26 cellular contexts compared by ENCODE assay signal in the genomic region with DNA sequence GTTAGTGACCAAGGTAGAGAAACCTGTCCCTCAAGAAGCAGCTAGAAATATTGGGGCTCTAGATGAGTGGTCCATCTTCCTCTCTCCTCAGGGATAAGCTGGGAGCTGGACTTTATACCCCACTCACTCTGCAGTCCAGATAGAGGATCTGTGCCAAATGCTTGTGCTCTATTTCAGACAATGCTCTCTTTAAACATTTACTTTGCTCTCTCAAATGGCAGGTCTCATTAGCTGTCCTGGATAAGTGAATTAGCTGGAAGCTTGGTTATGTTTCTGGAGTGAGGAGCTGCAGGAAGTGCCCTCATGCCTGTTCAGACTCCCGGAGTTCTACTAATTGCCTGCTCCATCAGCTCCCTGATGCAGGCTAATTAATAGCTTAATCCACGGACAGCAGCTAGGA.
"Had no signal": no experiment of that assay in that cellular context is flagged by ENCODE, and none has a peak within 500 bp of the region (broad histone marks: within the 10 kb centered on the region; RNA-seq: fewer than 3 reads in every experiment).

No MANE protein-coding gene starts in this region.

- H3K36me3 ChIP-seq: ascending aorta had no signal

- H3K9me3 ChIP-seq: ascending aorta, body of pancreas had no signal

- H3K4me1 ChIP-seq: ascending aorta, body of pancreas had no signal

- ATAC-seq: activated CD8-positive, alpha-beta memory T cell treated with anti-CD3 and anti-CD28 coated beads, Interleukin-2, amount 10 ng/mL, durations not matched to agents 7 days and 5 days; activated naive CD8-positive, alpha-beta T cell treated with anti-CD3 and anti-CD28 coated beads, Interleukin-2, amount 50 U/mL, for 24 hours; body of pancreas; T-cell had no signal

- H3K4me3 ChIP-seq: ascending aorta, body of pancreas, SK-N-MC had no signal

- H3K27me3 ChIP-seq: ascending aorta, body of pancreas had no signal

- H3K27ac ChIP-seq: ascending aorta, body of pancreas, SK-N-MC had no signal

- DNase-seq: activated B cell treated with CpG ODN at 0.5 μM for 24 hours; activated CD4-positive, alpha-beta T cell treated with anti-CD3 and anti-CD28 coated beads for 1 hour; activated CD4-positive, alpha-beta T cell treated with anti-CD3 and anti-CD28 coated beads, Interleukin-2, amount 10 ng/mL, durations not matched to agents 24 days and 14 days; activated CD4-positive, alpha-beta T cell treated with anti-CD3 and anti-CD28 coated beads, Interleukin-2, amount 50 U/mL, for 48 hours; activated CD8-positive, alpha-beta memory T cell treated with anti-CD3 and anti-CD28 coated beads, Interleukin-2, amount 10 ng/mL, durations not matched to agents 7 days and 5 days; activated effector memory CD4-positive, alpha-beta T cell treated with Interleukin-2 at 50 U/mL for 16 hours; activated naive CD4-positive, alpha-beta T cell; activated naive CD8-positive, alpha-beta T cell treated with anti-CD3 and anti-CD28 coated beads, Interleukin-2, amount 50 U/mL, for 24 hours; activated T-cell treated with anti-CD3 and anti-CD28 coated beads, Interleukin-2, amount 50 U/mL, for 24 hours; amniotic stem cell; body of pancreas; KG1; MV-4-11; NCI-H1092 treated with DMSO at 0.1 percent for 48 hours; NCI-H1436; NCI-H1694 treated with DMSO at 0.1 percent for 48 hours; NCI-H2029 treated with DMSO at 0.1 percent for 48 hours; NCI-H345; NCI-H510A; NCI-H526 treated with DMSO at 0.1 percent for 48 hours; SIG-M5; T-cell; T-helper 2 cell; T1000 had no signal
